Comparison of ENCODE assay signal across 19 cellular contexts in genomic region chr4:33162122-33162521, GRCh38.
DNase-seq lines count a peak whose midpoint lies in the region; ATAC-seq, FAIRE-seq and TF ChIP-seq lines count a peak whose summit lies in the region.
"Had no signal": no experiment of that assay in that cellular context is flagged by ENCODE, and none has a peak within 500 bp of the region (broad histone marks: within the 10 kb centered on the region; RNA-seq: fewer than 3 reads in every experiment).

No MANE protein-coding gene starts in this region.

- H4K20me1 ChIP-seq in GM23248 (ENCODE audit: insufficient read depth): no peaks in the 10 kb centered on the region

- ATAC-seq in HG02885 (IDR thresholded peaks at IDR 0.05; ENCODE audit: poor library complexity, unreplicated experiment) (no peak), HG03432 (IDR thresholded peaks at IDR 0.05; ENCODE audit: unreplicated experiment) (no peak)
- ATAC-seq: GM23338, HepG2 had no signal

- no peaks in the 10 kb centered on the region for H3K27me3 ChIP-seq in GM23248 (replicated peaks; ENCODE audit: insufficient read depth)

- no peaks in the 10 kb centered on the region for H3K9me3 ChIP-seq in GM23248 (ENCODE audit: low read depth)
- H3K9me3 ChIP-seq in kidney (ENCODE audit: control insufficient read depth in 1 of 2, low read length in 2 of 2): no peaks in the 10 kb centered on the region
- H3K9me3 ChIP-seq: Caco-2 had no signal

- no peak overlapping the region for H3K4me2 ChIP-seq in GM23248 (ENCODE audit: unreplicated experiment)
- H3K4me2 ChIP-seq: GM23338 had no signal

- no peak overlapping the region for H2AFZ ChIP-seq in GM23248
- H2AFZ ChIP-seq: GM23338 had no signal

- H3K9ac ChIP-seq in GM23248 (no peak overlapping the region), kidney (ENCODE audit: low read length in 2 of 2) (no peak overlapping the region)

- H3K36me3 ChIP-seq in GM23248 (ENCODE audit: low read depth): no peaks in the 10 kb centered on the region
- H3K36me3 ChIP-seq in kidney (ENCODE audit: control insufficient read depth in 1 of 2, insufficient read depth in 2 of 2, low read length in 2 of 2): no peaks in the 10 kb centered on the region

- peak; percentile 18 for DNase-seq in GM23248
- peak; percentile 77 for DNase-seq in amniotic epithelial cell (ENCODE audit: low read depth)
- peak; percentile 18 for DNase-seq in fibroblast of pulmonary artery (ENCODE audit: low read depth)
- no peak for DNase-seq in kidney
- DNase-seq in activated effector memory CD4-positive, alpha-beta T cell treated with Interleukin-2 at 50 U/mL for 16 hours: no peak
- DNase-seq: AML-193; Caco-2; CD4-positive, alpha-beta T cell; HCEC 1CT had no signal

- intact Hi-C loops in kidney (cut with DNase I): no loop called here

- no peaks in the 10 kb centered on the region for H3K9me2 ChIP-seq in GM23248 (ENCODE audit: insufficient read depth)

- H3K79me2 ChIP-seq in GM23248 (ENCODE audit: insufficient read depth): no peaks in the 10 kb centered on the region

- H3K27ac ChIP-seq in GM23248 (no peak overlapping the region), kidney (ENCODE audit: low read depth in 2 of 2, low read length in 2 of 2) (no peak overlapping the region)
- H3K27ac ChIP-seq: C4-2B had no signal

- no peak for TF ChIP-seq CTCF in fibroblast of pulmonary artery (IDR thresholded peaks at IDR 0.05; ENCODE audit: low read length, missing control alignments)
- no peak for TF ChIP-seq CTCF in kidney (IDR thresholded peaks at IDR 0.05; ENCODE audit: borderline replicate concordance, extremely low read depth, insufficient read depth)

- in situ Hi-C loops in GM23248 (cut with MboI): no loop called here

- no peaks in the 10 kb centered on the region; the same call in 1 of the 2 replicates for H3F3A ChIP-seq in GM23248 (ENCODE audit: insufficient read depth)

- FAIRE-seq in kidney (lab: Jason Lieb, UNC): no peak
- FAIRE-seq: D721Med, G401.6, GM12892, GM18507, H54, HepG2 had no signal

- H3K4me1 ChIP-seq in GM23248 (ENCODE audit: insufficient read depth) (0 out of 2 replicates have a peak, but pooled peaks cover 2% of the 10 kb centered on the region), kidney (ENCODE audit: control insufficient read depth in 1 of 2, insufficient read depth in 1 of 2, low read depth in 1 of 2, low read length in 2 of 2) (no peaks in the 10 kb centered on the region)
- H3K4me1 ChIP-seq: Caco-2 had no signal

- H3K4me3 ChIP-seq in GM23248 (no peak overlapping the region), fibroblast of pulmonary artery (replicated peaks; ENCODE audit: low read depth, low read length) (no peak overlapping the region), kidney (ENCODE audit: low read length in 2 of 2) (no peak overlapping the region)
- H3K4me3 ChIP-seq: GM23338 had no signal

Comparison
In these comparisons a context has a peak if more than half of its experiments do, and no peak if none do; other contexts are left out.
1. DNase-seq: peak in GM23248 (single experiment), amniotic epithelial cell (single experiment) and fibroblast of pulmonary artery (single experiment); none in kidney (single experiment) and activated effector memory CD4-positive, alpha-beta T cell treated with Interleukin-2 at 50 U/mL for 16 hours (single experiment).